ENCODE assay signal across 32 cellular contexts in the genomic region with DNA sequence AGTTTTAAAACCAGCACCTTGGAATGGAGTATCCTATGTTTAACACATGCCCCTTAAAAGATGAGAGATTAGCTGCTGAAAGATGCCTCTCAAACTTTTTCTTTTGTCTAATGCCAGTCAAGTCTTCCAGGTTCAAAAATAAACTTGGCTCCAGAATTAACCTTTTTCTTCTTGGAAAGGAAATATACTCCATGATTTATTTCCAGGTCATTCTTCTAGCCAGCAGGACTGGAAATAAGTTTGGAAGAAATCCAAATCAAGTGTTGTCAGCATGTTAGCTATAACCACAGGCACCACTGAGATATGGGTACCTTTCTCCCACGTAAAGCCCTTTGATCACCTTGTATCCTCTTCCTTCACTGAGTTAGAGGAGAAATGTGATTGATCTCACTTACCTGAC.
"Had no signal": no experiment of that assay in that cellular context is flagged by ENCODE, and none has a peak within 500 bp of the region (broad histone marks: within the 10 kb centered on the region; RNA-seq: fewer than 3 reads in every experiment).

No MANE protein-coding gene starts in this region.

- H3K27ac ChIP-seq: breast epithelium, esophagus muscularis mucosa, left lung, lower lobe of right lung, prostate gland, upper lobe of left lung, vagina, WERI-Rb-1 had no signal

- H3K36me3 ChIP-seq: breast epithelium, lower lobe of right lung, pancreas, prostate gland, upper lobe of left lung, vagina had no signal

- H3K27me3 ChIP-seq: breast epithelium, esophagus muscularis mucosa, left lung, pancreas, upper lobe of left lung, vagina had no signal

- H3K4me3 Mint-ChIP-seq: activated naive CD4-positive, alpha-beta T cell treated with anti-CD3 and anti-CD28 coated beads for 36 hours; endodermal cell; neural crest cell; stimulated activated memory B cell treated with anti-CD40 and anti-IgM and Interleukin-4, amounts not matched to agents 10 μg/mL and 1 μg/mL and 100 μg/mL, for 72 hours; stimulated activated naive CD8-positive, alpha-beta T cell treated with anti-CD3 and anti-CD28 coated beads, Interleukin-15, amount 100 ng/mL, for 72 hours had no signal

- DNase-seq: activated CD4-positive, alpha-beta T cell treated with anti-CD3 and anti-CD28 coated beads for 48 hours; activated CD4-positive, alpha-beta T cell treated with anti-CD3 and anti-CD28 coated beads, Interleukin-2, amount 50 U/mL, for 48 hours; activated CD8-positive, alpha-beta memory T cell treated with anti-CD3 and anti-CD28 coated beads for 24 hours; activated effector memory CD4-positive, alpha-beta T cell treated with Interleukin-2 at 50 U/mL for 16 hours; activated naive CD4-positive, alpha-beta T cell treated with anti-CD3 and anti-CD28 coated beads for 36 hours; activated naive CD8-positive, alpha-beta T cell treated with anti-CD3 and anti-CD28 coated beads, Interleukin-2, amount 10 ng/mL, durations not matched to agents 7 days and 5 days; amniotic stem cell; central memory CD4-positive, alpha-beta T cell; endodermal cell; glutamatergic neuron; left lung; lower lobe of right lung; mesendoderm; mucosa of descending colon; nucleus accumbens; pancreas; stimulated activated CD4-positive, alpha-beta T cell treated with anti-CD3 and anti-CD28 coated beads, Interleukin-1b, Interleukin-23, amount 100 ng/mL, for 48 hours; stimulated activated CD4-positive, alpha-beta T cell treated with anti-CD3 and anti-CD28 coated beads, Interleukin-4, amount 100 ng/mL, for 4 hours; stimulated activated CD8-positive, alpha-beta memory T cell treated with anti-CD3 and anti-CD28 coated beads, Interleukin-4, amount 100 ng/mL, for 48 hours; stimulated activated naive CD8-positive, alpha-beta T cell treated with anti-CD3 and anti-CD28 coated beads, Interleukin-15, amount 100 ng/mL, for 72 hours; substantia nigra; T-helper 1 cell; upper lobe of left lung; WERI-Rb-1 had no signal

- H3K4me3 ChIP-seq: breast epithelium, esophagus muscularis mucosa, left lung, lower lobe of right lung, mucosa of descending colon, pancreas, prostate gland, smooth muscle cell, upper lobe of left lung, vagina had no signal

- H3K27ac Mint-ChIP-seq: activated naive CD4-positive, alpha-beta T cell treated with anti-CD3 and anti-CD28 coated beads for 36 hours; endodermal cell; stimulated activated memory B cell treated with anti-CD40 and anti-IgM and Interleukin-4, amounts not matched to agents 10 μg/mL and 1 μg/mL and 100 μg/mL, for 72 hours; stimulated activated naive CD8-positive, alpha-beta T cell treated with anti-CD3 and anti-CD28 coated beads, Interleukin-15, amount 100 ng/mL, for 72 hours had no signal

- H3K27me3 Mint-ChIP-seq: activated naive CD8-positive, alpha-beta T cell treated with anti-CD3 and anti-CD28 coated beads, Interleukin-2, amount 10 ng/mL, durations not matched to agents 7 days and 5 days; stimulated activated memory B cell treated with anti-CD40 and anti-IgM and Interleukin-4, amounts not matched to agents 10 μg/mL and 1 μg/mL and 100 μg/mL, for 72 hours; stimulated activated naive CD8-positive, alpha-beta T cell treated with anti-CD3 and anti-CD28 coated beads, Interleukin-15, amount 100 ng/mL, for 72 hours had no signal

- H3K9me3 Mint-ChIP-seq: activated naive CD4-positive, alpha-beta T cell treated with anti-CD3 and anti-CD28 coated beads for 36 hours; endodermal cell; neural crest cell; stimulated activated memory B cell treated with anti-CD40 and anti-IgM and Interleukin-4, amounts not matched to agents 10 μg/mL and 1 μg/mL and 100 μg/mL, for 72 hours; stimulated activated naive CD8-positive, alpha-beta T cell treated with anti-CD3 and anti-CD28 coated beads, Interleukin-15, amount 100 ng/mL, for 72 hours had no signal

- H3K4me1 ChIP-seq: breast epithelium, esophagus muscularis mucosa, lower lobe of right lung, pancreas, prostate gland, upper lobe of left lung, vagina had no signal

- H3K9me3 ChIP-seq: breast epithelium, esophagus muscularis mucosa, left lung, lower lobe of right lung, mucosa of descending colon, pancreas, prostate gland, upper lobe of left lung, vagina had no signal

- ATAC-seq: activated CD4-positive, CD25-positive, alpha-beta regulatory T cell treated with anti-CD3 and anti-CD28 coated beads, Interleukin-2, amount 50 U/mL, for 24 hours; left lung; lower lobe of right lung; mucosa of descending colon; pancreas; stimulated activated memory B cell treated with anti-CD40 and anti-IgM and Interleukin-4, amounts not matched to agents 10 μg/mL and 1 μg/mL and 100 μg/mL, for 72 hours; stimulated activated naive CD8-positive, alpha-beta T cell treated with anti-CD3 and anti-CD28 coated beads, Interleukin-15, amount 100 ng/mL, for 72 hours had no signal

- H3K4me1 Mint-ChIP-seq: neural crest cell had no signal
